In genomic region chr4:186536285-186536684, GRCh38 we compare ENCODE assay signal across 16 cellular contexts. TPM values are rescaled to one million over a fixed set of nuclear protein-coding genes. Genes with fewer than 3 reads are reported as not detected.
A peak's percentile ranks its signal among the peaks of the same experiment; 100 is the strongest.
DNase-seq lines count a peak whose midpoint lies in the region; ATAC-seq and TF ChIP-seq lines count a peak whose summit lies in the region.
"Had no signal": no experiment of that assay in that cellular context is flagged by ENCODE, and none has a peak within 500 bp of the region (broad histone marks: within the 10 kb centered on the region; RNA-seq: fewer than 3 reads in every experiment).

No MANE protein-coding gene starts in this region.

- TF ChIP-seq CTCF in BE2C (IDR thresholded peaks at IDR 0.05; ENCODE audit: low read depth, low read length): peak; percentile 11; the same call in 1 of the 2 replicates
- 0 out of 2 replicates have a peak, but pooled peaks have one; percentile 16 for TF ChIP-seq CTCF in WERI-Rb-1 (IDR thresholded peaks at IDR 0.05; ENCODE audit: low read depth, low read length)
- TF ChIP-seq CTCF in progenitor cell of endocrine pancreas (IDR thresholded peaks at IDR 0.05; ENCODE audit: unreplicated experiment): no peak

- no peak overlapping the region for H3K27ac ChIP-seq in WERI-Rb-1
- H3K27ac ChIP-seq: A549, HL-60 had no signal

- H3K9me3 Mint-ChIP-seq in progenitor cell of endocrine pancreas (ENCODE audit: low read depth): peaks cover 8% of the 10 kb centered on the region

- intact Hi-C loops in left colon (cut with DNase I, micrococcal nuclease): no loop called here

- H3K36me3 ChIP-seq in BE2C: no peaks in the 10 kb centered on the region
- H3K36me3 ChIP-seq in WERI-Rb-1: no peaks in the 10 kb centered on the region

- no peaks in the 10 kb centered on the region for H3K27me3 ChIP-seq in BE2C
- H3K27me3 ChIP-seq in WERI-Rb-1 (ENCODE audit: insufficient read depth, low read depth, severe bottlenecking): peaks cover 82% of the 10 kb centered on the region

- H3K4me1 Mint-ChIP-seq in progenitor cell of endocrine pancreas (ENCODE audit: low read depth): no peaks in the 10 kb centered on the region
- H3K4me1 Mint-ChIP-seq: T-cell had no signal

- no peak overlapping the region for H3K27ac Mint-ChIP-seq in progenitor cell of endocrine pancreas
- H3K27ac Mint-ChIP-seq: T-cell had no signal

- H3K4me3 ChIP-seq in BE2C (ENCODE audit: low read depth, low read length) (no peak overlapping the region), WERI-Rb-1 (ENCODE audit: low read depth, low read length) (no peak overlapping the region)
- H3K4me3 ChIP-seq: A549 had no signal

- peaks cover 5% of the 10 kb centered on the region for H3K36me3 Mint-ChIP-seq in progenitor cell of endocrine pancreas (ENCODE audit: insufficient read depth)
- H3K36me3 Mint-ChIP-seq: T-cell had no signal

- H3K4me1 ChIP-seq in BE2C: no peaks in the 10 kb centered on the region
- H3K4me1 ChIP-seq: A549 had no signal

- H3K9me3 ChIP-seq in BE2C (no peaks in the 10 kb centered on the region), WERI-Rb-1 (ENCODE audit: severe bottlenecking) (peaks cover 6% of the 10 kb centered on the region)
- H3K9me3 ChIP-seq: A549 had no signal

- H3K27me3 Mint-ChIP-seq in progenitor cell of endocrine pancreas: no peaks in the 10 kb centered on the region
- H3K27me3 Mint-ChIP-seq: T-cell had no signal

- ATAC-seq in left colon (peak; percentile 63), HG03342 (IDR thresholded peaks at IDR 0.05; ENCODE audit: unreplicated experiment) (no peak)
- ATAC-seq: SK-N-SH treated with all-trans-retinoic acid at 6 μM for 48 hours, T-cell had no signal

- DNase-seq in BE2C (no peak), HT-29 (ENCODE audit: low spot score) (peak; percentile 22), WERI-Rb-1 (no peak), left colon (peak in 1 of 2 donors; percentile 22), putamen (ENCODE audit: low spot score) (no peak), progenitor cell of endocrine pancreas (ENCODE audit: low spot score, unreplicated experiment) (no peak), AG08396 (ENCODE audit: low spot score) (no peak)
- DNase-seq: C1 segment of cervical spinal cord, NCI-H1105 treated with DMSO at 0.1 percent for 48 hours, NCI-H1694 treated with DMSO at 0.1 percent for 48 hours, NCI-H226, T-cell had no signal

- H3K4me3 Mint-ChIP-seq in progenitor cell of endocrine pancreas (ENCODE audit: low read depth): no peak overlapping the region
- H3K4me3 Mint-ChIP-seq: T-cell had no signal

RNA-seq across cellular contexts. Expression of gene MTNR1A, which starts 19.1 kb away (rescaled TPM):
- polyA plus RNA-seq in BE2C (2012; ENCODE audit: insufficient read depth, insufficient read length, low read depth): not detected
- total RNA-seq in HT-29 (2014; rRNA removed; shearing (Covaris generic)): not detected in 2 replicates
- total RNA-seq in left colon (1 to 10 TPM; 3.3 to 5.8 TPM), progenitor cell of endocrine pancreas (2.6 and 2.7 TPM in 2 replicates)
- total RNA-seq: T-cell had no signal
